ENCODE assay signal across 28 cellular contexts in the genomic region with DNA sequence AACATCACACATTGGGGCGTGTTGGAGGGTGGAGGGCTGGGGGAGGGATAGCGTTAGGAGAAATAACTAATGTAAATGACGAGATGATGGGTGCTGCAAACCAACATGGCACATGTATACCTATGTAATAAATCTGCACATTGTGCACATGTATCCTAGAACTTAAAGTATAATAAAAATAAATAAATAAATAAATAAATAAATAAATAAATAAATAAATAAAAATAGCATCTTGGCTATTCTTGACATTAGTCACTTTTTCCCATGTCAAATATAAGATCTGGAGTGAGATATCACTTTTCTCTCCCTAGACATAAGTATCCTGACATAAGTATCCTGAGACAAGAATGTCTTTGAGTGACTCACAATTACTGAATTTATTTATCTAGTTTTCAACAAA.
"Had no signal": no experiment of that assay in that cellular context is flagged by ENCODE, and none has a peak within 500 bp of the region (broad histone marks: within the 10 kb centered on the region; RNA-seq: fewer than 3 reads in every experiment).

No MANE protein-coding gene starts in this region.

- H3K27me3 ChIP-seq: neural progenitor cell, ovary, right lobe of liver, sigmoid colon, stomach, thyroid gland, tibial nerve, upper lobe of left lung, uterus had no signal

- H3K79me2 ChIP-seq: parathyroid adenoma had no signal

- H2AFZ ChIP-seq: neural progenitor cell, parathyroid adenoma had no signal

- H3K4me3 Mint-ChIP-seq: natural killer cell; nephron; neural progenitor cell; stimulated activated effector memory CD8-positive, alpha-beta T cell treated with anti-CD3 and anti-CD28 coated beads, Interleukin-12 subunit alpha, Interleukin-12 subunit beta, amount 100 ng/mL, for 72 hours; stimulated activated naive B cell treated with anti-CD40 and anti-IgM and Interleukin-4, amounts not matched to agents 10 μg/mL and 1 μg/mL and 100 μg/mL, for 72 hours; stimulated activated naive CD8-positive, alpha-beta T cell treated with anti-CD3 and anti-CD28 coated beads, Interleukin-15, Interleukin-2, amounts not matched to agents 100 ng/mL and 50 ng/mL, for 24 hours had no signal

- H3K27ac ChIP-seq: neural progenitor cell, ovary, parathyroid adenoma, psoas muscle, right lobe of liver, sigmoid colon, stomach, thoracic aorta, thyroid gland, tibial nerve, upper lobe of left lung, uterus had no signal

- H3K9ac ChIP-seq: neural progenitor cell, parathyroid adenoma had no signal

- H3K36me3 ChIP-seq: neural progenitor cell, ovary, right lobe of liver, sigmoid colon, stomach, thoracic aorta, thyroid gland, tibial nerve, upper lobe of left lung, uterus had no signal

- H3K27me3 Mint-ChIP-seq: progenitor cell of endocrine pancreas; stimulated activated naive B cell treated with anti-CD40 and anti-IgM and Interleukin-4, amounts not matched to agents 10 μg/mL and 1 μg/mL and 100 μg/mL, for 72 hours; stimulated activated naive CD8-positive, alpha-beta T cell treated with anti-CD3 and anti-CD28 coated beads, Interleukin-15, Interleukin-2, amounts not matched to agents 100 ng/mL and 50 ng/mL, for 24 hours had no signal

- H3K4me1 Mint-ChIP-seq: natural killer cell; nephron; neural progenitor cell; stimulated activated effector memory CD8-positive, alpha-beta T cell treated with anti-CD3 and anti-CD28 coated beads, Interleukin-12 subunit alpha, Interleukin-12 subunit beta, amount 100 ng/mL, for 72 hours; stimulated activated naive B cell treated with anti-CD40 and anti-IgM and Interleukin-4, amounts not matched to agents 10 μg/mL and 1 μg/mL and 100 μg/mL, for 72 hours had no signal

- H3K4me2 ChIP-seq: neural progenitor cell had no signal

- DNase-seq: natural killer cell; occipital lobe; ovary; posterior cingulate gyrus; psoas muscle; right cardiac atrium; right lobe of liver; sigmoid colon; small intestine; stimulated activated CD4-positive, alpha-beta T cell treated with anti-CD3 and anti-CD28 coated beads, Interleukin-15, amount 100 ng/mL, for 24 hours; stimulated activated CD4-positive, alpha-beta T cell treated with anti-CD3 and anti-CD28 coated beads, Interleukin-2, amount 100 ng/mL, for 24 hours; stimulated activated CD4-positive, alpha-beta T cell treated with anti-CD3 and anti-CD28 coated beads, Interleukin-2, amount 100 ng/mL, for 48 hours; stimulated activated CD4-positive, alpha-beta T cell treated with anti-CD3 and anti-CD28 coated beads, Interleukin-4, amount 100 ng/mL, for 24 hours; stimulated activated naive B cell treated with anti-CD40 and anti-IgM and Interleukin-4, amounts not matched to agents 10 μg/mL and 1 μg/mL and 100 μg/mL, for 72 hours; stimulated activated naive CD4-positive, alpha-beta T cell treated with Interleukin-2 at 50 U/mL for 16 hours; stomach; thyroid gland; trophoblast cell; upper lobe of left lung; uterus had no signal

- H3K27ac Mint-ChIP-seq: natural killer cell; nephron; neural progenitor cell; progenitor cell of endocrine pancreas; stimulated activated effector memory CD8-positive, alpha-beta T cell treated with anti-CD3 and anti-CD28 coated beads, Interleukin-12 subunit alpha, Interleukin-12 subunit beta, amount 100 ng/mL, for 72 hours; stimulated activated naive B cell treated with anti-CD40 and anti-IgM and Interleukin-4, amounts not matched to agents 10 μg/mL and 1 μg/mL and 100 μg/mL, for 72 hours; stimulated activated naive CD8-positive, alpha-beta T cell treated with anti-CD3 and anti-CD28 coated beads, Interleukin-15, Interleukin-2, amounts not matched to agents 100 ng/mL and 50 ng/mL, for 24 hours had no signal

- H3K9me3 ChIP-seq: ovary, psoas muscle, right lobe of liver, sigmoid colon, thoracic aorta, thyroid gland, tibial nerve, upper lobe of left lung, uterus had no signal

- H3K4me1 ChIP-seq: neural progenitor cell, parathyroid adenoma, psoas muscle, right lobe of liver, sigmoid colon, stomach, tibial nerve, upper lobe of left lung, uterus had no signal

- H3K4me3 ChIP-seq: neural progenitor cell, ovary, psoas muscle, right lobe of liver, sigmoid colon, stomach, thoracic aorta, thyroid gland, tibial nerve, upper lobe of left lung, uterus had no signal

- H3K36me3 Mint-ChIP-seq: natural killer cell; neural progenitor cell; stimulated activated effector memory CD8-positive, alpha-beta T cell treated with anti-CD3 and anti-CD28 coated beads, Interleukin-12 subunit alpha, Interleukin-12 subunit beta, amount 100 ng/mL, for 72 hours; stimulated activated naive B cell treated with anti-CD40 and anti-IgM and Interleukin-4, amounts not matched to agents 10 μg/mL and 1 μg/mL and 100 μg/mL, for 72 hours had no signal

- ATAC-seq: natural killer cell; psoas muscle; right cardiac atrium; right lobe of liver; stimulated activated effector memory CD8-positive, alpha-beta T cell treated with anti-CD3 and anti-CD28 coated beads, Interleukin-12 subunit alpha, Interleukin-12 subunit beta, amount 100 ng/mL, for 72 hours; stimulated activated naive B cell treated with anti-CD40 and anti-IgM and Interleukin-4, amounts not matched to agents 10 μg/mL and 1 μg/mL and 100 μg/mL, for 72 hours had no signal
